Comparison of ENCODE assay signal across 9 cellular contexts in genomic region chr2:196601430-196602306, GRCh38. TPM values are rescaled to one million over a fixed set of nuclear protein-coding genes. Genes with fewer than 3 reads are reported as not detected.
DNase-seq lines count a peak whose midpoint lies in the region; FAIRE-seq and TF ChIP-seq lines count a peak whose summit lies in the region.
"Had no signal": no experiment of that assay in that cellular context is flagged by ENCODE, and none has a peak within 500 bp of the region (broad histone marks: within the 10 kb centered on the region; RNA-seq: fewer than 3 reads in every experiment).

No MANE protein-coding gene starts in this region.

- no peaks in the 10 kb centered on the region for H3K9me3 ChIP-seq in endothelial cell of umbilical vein (replicated peaks; ENCODE audit: control insufficient read depth, insufficient read depth, low read length)

- peak overlapping the region; percentile 42 for H3K9ac ChIP-seq in endothelial cell of umbilical vein (replicated peaks; ENCODE audit: extremely low read depth, insufficient read depth, low read length)

- intact Hi-C loops in endothelial cell of umbilical vein (cut with micrococcal nuclease) = loop anchor here (1.0 to 10.0 kb wide), 4 partner anchors 8 to 947 kb away; partner anchors contain the start of genes HECW2, PGAP1, SLC39A10 and STK17B

- no peaks in the 10 kb centered on the region for H4K20me1 ChIP-seq in endothelial cell of umbilical vein (replicated peaks; ENCODE audit: control insufficient read depth, extremely low read depth, insufficient read depth, low read length)

- no peaks in the 10 kb centered on the region for H3K27me3 ChIP-seq in endothelial cell of umbilical vein (ENCODE audit: control insufficient read depth in 2 of 2, insufficient read depth in 2 of 2, low read length in 2 of 2)

- TF ChIP-seq CTCF in endothelial cell of umbilical vein (IDR thresholded peaks at IDR 0.05; ENCODE audit: extremely low read depth in 1 of 2, insufficient read depth in 1 of 2, low read depth in 1 of 2, low read length in 2 of 2) = no peak

- TF ChIP-seq POLR2A in endothelial cell of umbilical vein (IDR thresholded peaks at IDR 0.05; ENCODE audit: low read depth, low read length) = no peak

- no peaks in the 10 kb centered on the region for H3K9me1 ChIP-seq in endothelial cell of umbilical vein (replicated peaks; ENCODE audit: control insufficient read depth, extremely low read depth, insufficient read depth, low read length)

- H3K36me3 ChIP-seq in endothelial cell of umbilical vein (ENCODE audit: control insufficient read depth in 2 of 2, extremely low read depth in 1 of 2, insufficient read depth in 2 of 2, low read length in 2 of 2) = no peaks in the 10 kb centered on the region

- dilution Hi-C loops in endothelial cell of umbilical vein (cut with MboI; ENCODE audit: extremely low pct_ligation_motif_present, low sequenced_read_pairs) = no loop called here

- peak overlapping the region; percentile 82 for H3K27ac ChIP-seq in endothelial cell of umbilical vein (ENCODE audit: insufficient read depth, low read depth, low read length)

- peak; percentile 86 for FAIRE-seq in endothelial cell of umbilical vein (lab: Jason Lieb, UNC)

- H3K4me1 ChIP-seq in endothelial cell of umbilical vein (ENCODE audit: control insufficient read depth, extremely low read depth, insufficient read depth, low read length) = peaks cover 25% of the 10 kb centered on the region

- peak overlapping the region; percentile 19 for H3K4me2 ChIP-seq in endothelial cell of umbilical vein (ENCODE audit: insufficient read depth, low read length)

- POLR2A ChIA-PET in endothelial cell of umbilical vein (lab: Charles Lee) = no interaction called here

- DNase-seq in DMS53 treated with DMSO at 0.1 percent for 48 hours (lab: John Stamatoyannopoulos, UW; ENCODE audit: unreplicated experiment) (peak; percentile 97), NCI-H510A treated with DMSO at 0.1 percent for 48 hours (lab: John Stamatoyannopoulos, UW) (peak; percentile 37), endothelial cell of umbilical vein (ENCODE audit: low read depth, low spot score) (peak; percentile 88), non-pigmented ciliary epithelial cell (ENCODE audit: low read depth) (peak; percentile 89), activated T-cell treated with anti-CD3 and anti-CD28 coated beads for 4 hours (no peak), CD1c-positive myeloid dendritic cell (ENCODE audit: extremely low spot score) (no peak), DMS153 treated with DMSO at 0.1 percent for 48 hours (lab: John Stamatoyannopoulos, UW; ENCODE audit: unreplicated experiment) (no peak), DMS79 (lab: John Stamatoyannopoulos, UW) (no peak)
- DNase-seq: stimulated activated CD4-positive, alpha-beta T cell treated with anti-CD3 and anti-CD28 coated beads, Interleukin-2, amount 100 ng/mL, for 48 hours had no signal

- TSS peak; percentile 86 for BruUV-seq in endothelial cell of umbilical vein (replicated peaks; lab: Mats Ljungman, UMichigan)

- CTCF ChIA-PET in endothelial cell of umbilical vein (lab: Charles Lee) = interaction anchor here (0.7 to 1.5 kb wide), 7 partner anchors 10 to 304 kb away, joined by 3 to 16 read pairs (median 3); partner anchors contain the start of genes CCDC150 and HECW2

- peak overlapping the region; percentile 37 for H2AFZ ChIP-seq in endothelial cell of umbilical vein (ENCODE audit: low read depth, low read length)

- no peaks in the 10 kb centered on the region for H3K79me2 ChIP-seq in endothelial cell of umbilical vein (ENCODE audit: control insufficient read depth, insufficient read depth, low read length)

- no peak overlapping the region for H3K4me3 ChIP-seq in endothelial cell of umbilical vein (replicated peaks in 1 of 3; ENCODE audit: insufficient read depth in 1 of 3, low read depth in 1 of 3, low read length in 3 of 3)

TF ChIP-seq in endothelial cell of umbilical vein, 7 proteins besides CTCF, POLR2A, EP300 and RAD21:
- TF ChIP-seq MAX (IDR thresholded peaks at IDR 0.05; ENCODE audit: insufficient read depth, insufficient read length) = no peak
- TF ChIP-seq FOS (IDR thresholded peaks at IDR 0.05; ENCODE audit: borderline replicate concordance, insufficient read depth, low read length) = peak; percentile 72
- no peak for TF ChIP-seq EZH2 (IDR thresholded peaks at IDR 0.05; ENCODE audit: borderline replicate concordance, low read depth, low read length, severe bottlenecking)
- TF ChIP-seq GATA2 (IDR thresholded peaks at IDR 0.05; ENCODE audit: insufficient read depth, insufficient read length, low read depth, low read length) = peak; percentile 75
- TF ChIP-seq POLR2AphosphoS5 (IDR thresholded peaks at IDR 0.05; ENCODE audit: insufficient read depth, low read depth, low read length) = peak; percentile 37
- no peak for TF ChIP-seq MYC (IDR thresholded peaks at IDR 0.05; ENCODE audit: low read depth, low read length)
- TF ChIP-seq JUN (IDR thresholded peaks at IDR 0.05; ENCODE audit: borderline replicate concordance, insufficient read depth, insufficient read length, low read depth) = peak; percentile 63

RNA-seq across cellular contexts. Expression of gene HECW2, which starts 8.3 kb away (rescaled TPM):
- total RNA-seq in endothelial cell of umbilical vein = 180 and 200 TPM in 2 replicates
- polyA plus RNA-seq in endothelial cell of umbilical vein = 42.4 and 50.8 TPM in 2 replicates
- 28.5 and 31.2 TPM in 2 replicates for polyA plus RNA-seq in endothelial cell of umbilical vein (2011; cell fraction: cytosol; rRNA removed)
- 169 and 172 TPM in 2 replicates for polyA plus RNA-seq in endothelial cell of umbilical vein (2011; cell fraction: nucleus; rRNA removed)
- polyA plus RNA-seq in endothelial cell of umbilical vein (2012) = 57.2 and 68.8 TPM in 2 replicates
- polyA minus RNA-seq in endothelial cell of umbilical vein = 405 and 454 TPM in 2 replicates
- 2.8 TPM for polyA minus RNA-seq in endothelial cell of umbilical vein (2011; cell fraction: cytosol; rRNA and poly(A)+ RNA removed)
- polyA minus RNA-seq in endothelial cell of umbilical vein (2011; cell fraction: nucleus; rRNA and poly(A)+ RNA removed) = 424 and 619 TPM in 2 replicates

RNA-seq across cellular contexts. Expression of gene CCDC150, which starts 37.8 kb away (rescaled TPM):
- total RNA-seq in endothelial cell of umbilical vein = 18.1 and 19.9 TPM in 2 replicates
- 1.1 and 1.7 TPM in 2 replicates for polyA plus RNA-seq in endothelial cell of umbilical vein
- 1.3 and 2.2 TPM in 2 replicates for polyA plus RNA-seq in endothelial cell of umbilical vein (2011; cell fraction: cytosol; rRNA removed)
- polyA plus RNA-seq in endothelial cell of umbilical vein (2011; cell fraction: nucleus; rRNA removed) = 43.9 and 79.3 TPM in 2 replicates
- polyA plus RNA-seq in endothelial cell of umbilical vein (2012) = 3.9 and 4.5 TPM in 2 replicates
- polyA minus RNA-seq in endothelial cell of umbilical vein = 7.9 and 8.3 TPM in 2 replicates
- 6.5 TPM for polyA minus RNA-seq in endothelial cell of umbilical vein (2011; cell fraction: cytosol; rRNA and poly(A)+ RNA removed)
- 31.1 and 55.3 TPM in 2 replicates for polyA minus RNA-seq in endothelial cell of umbilical vein (2011; cell fraction: nucleus; rRNA and poly(A)+ RNA removed)

Comparison
In these comparisons a context has a peak if more than half of its experiments do, and no peak if none do; other contexts are left out.
1. DNase-seq: peak in DMS53 treated with DMSO at 0.1 percent for 48 hours (single experiment), NCI-H510A treated with DMSO at 0.1 percent for 48 hours (single experiment), endothelial cell of umbilical vein (single experiment) and non-pigmented ciliary epithelial cell (single experiment); none in activated T-cell treated with anti-CD3 and anti-CD28 coated beads for 4 hours (single experiment), CD1c-positive myeloid dendritic cell (single experiment), DMS153 treated with DMSO at 0.1 percent for 48 hours (single experiment) and DMS79 (single experiment).